ENCODE assay signal across 1 cellular context in the genomic region with DNA sequence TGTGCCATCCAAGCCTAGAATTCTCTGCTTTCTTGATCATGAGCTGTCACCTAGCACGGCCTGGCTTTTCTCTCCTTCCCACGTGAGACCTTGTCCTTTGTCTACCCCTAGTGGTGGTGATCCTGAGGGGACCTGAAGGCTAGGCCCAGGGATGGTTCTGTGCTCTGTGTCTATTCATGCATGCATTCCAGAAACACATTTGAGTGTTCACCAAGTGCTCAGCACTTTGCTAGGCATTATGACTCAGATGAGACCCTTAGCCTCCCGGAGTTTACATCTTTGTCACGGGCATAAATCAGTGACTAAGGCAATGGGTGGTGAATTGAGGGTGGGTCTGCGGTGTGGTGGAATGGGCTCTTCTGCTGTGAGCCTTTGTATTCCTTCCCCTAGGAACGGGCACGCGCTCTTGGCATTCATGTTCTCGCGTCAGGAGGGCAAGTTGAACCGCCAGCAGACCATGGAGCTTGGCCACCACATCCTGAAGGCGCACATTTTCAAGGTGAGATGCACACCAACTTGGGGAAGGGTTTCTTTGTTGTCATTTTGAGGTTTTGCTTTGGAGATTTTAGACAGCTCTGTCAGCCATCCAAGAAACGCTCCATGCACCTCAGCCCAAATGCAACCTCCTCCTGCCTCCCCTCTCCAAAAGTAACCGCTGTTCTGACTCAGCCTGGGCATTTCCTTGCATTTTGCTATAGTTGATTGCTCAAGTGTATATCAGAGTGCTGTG.
TF ChIP-seq lines count a peak whose summit lies in the region.

No MANE protein-coding gene starts in this region.

TF ChIP-seq in HCT116, 20 proteins besides CTCF, POLR2A, EP300 and RAD21 (continued from another document):
- TF ChIP-seq, protein P1, sequence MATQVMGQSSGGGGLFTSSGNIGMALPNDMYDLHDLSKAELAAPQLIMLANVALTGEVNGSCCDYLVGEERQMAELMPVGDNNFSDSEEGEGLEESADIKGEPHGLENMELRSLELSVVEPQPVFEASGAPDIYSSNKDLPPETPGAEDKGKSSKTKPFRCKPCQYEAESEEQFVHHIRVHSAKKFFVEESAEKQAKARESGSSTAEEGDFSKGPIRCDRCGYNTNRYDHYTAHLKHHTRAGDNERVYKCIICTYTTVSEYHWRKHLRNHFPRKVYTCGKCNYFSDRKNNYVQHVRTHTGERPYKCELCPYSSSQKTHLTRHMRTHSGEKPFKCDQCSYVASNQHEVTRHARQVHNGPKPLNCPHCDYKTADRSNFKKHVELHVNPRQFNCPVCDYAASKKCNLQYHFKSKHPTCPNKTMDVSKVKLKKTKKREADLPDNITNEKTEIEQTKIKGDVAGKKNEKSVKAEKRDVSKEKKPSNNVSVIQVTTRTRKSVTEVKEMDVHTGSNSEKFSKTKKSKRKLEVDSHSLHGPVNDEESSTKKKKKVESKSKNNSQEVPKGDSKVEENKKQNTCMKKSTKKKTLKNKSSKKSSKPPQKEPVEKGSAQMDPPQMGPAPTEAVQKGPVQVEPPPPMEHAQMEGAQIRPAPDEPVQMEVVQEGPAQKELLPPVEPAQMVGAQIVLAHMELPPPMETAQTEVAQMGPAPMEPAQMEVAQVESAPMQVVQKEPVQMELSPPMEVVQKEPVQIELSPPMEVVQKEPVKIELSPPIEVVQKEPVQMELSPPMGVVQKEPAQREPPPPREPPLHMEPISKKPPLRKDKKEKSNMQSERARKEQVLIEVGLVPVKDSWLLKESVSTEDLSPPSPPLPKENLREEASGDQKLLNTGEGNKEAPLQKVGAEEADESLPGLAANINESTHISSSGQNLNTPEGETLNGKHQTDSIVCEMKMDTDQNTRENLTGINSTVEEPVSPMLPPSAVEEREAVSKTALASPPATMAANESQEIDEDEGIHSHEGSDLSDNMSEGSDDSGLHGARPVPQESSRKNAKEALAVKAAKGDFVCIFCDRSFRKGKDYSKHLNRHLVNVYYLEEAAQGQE (IDR thresholded peaks at IDR 0.05; ENCODE audit: low read depth): no peak
- TF ChIP-seq YY1 (IDR thresholded peaks at IDR 0.05; ENCODE audit: extremely low read depth, insufficient replicate concordance, low read depth, low read length) (no peak), EGR1 (IDR thresholded peaks at IDR 0.05; ENCODE audit: low read depth) (no peak), JUND (IDR thresholded peaks at IDR 0.05) (no peak), ZFX (IDR thresholded peaks at IDR 0.05) (no peak), ELF1 (IDR thresholded peaks at IDR 0.05; ENCODE audit: borderline replicate concordance, low read depth) (no peak), EZH2phosphoT487 (IDR thresholded peaks at IDR 0.05; ENCODE audit: borderline replicate concordance) (no peak), TCF7L2 (IDR thresholded peaks at IDR 0.05; ENCODE audit: borderline replicate concordance, extremely low read depth, insufficient read depth, insufficient read length) (no peak), CBX3 (IDR thresholded peaks at IDR 0.05; ENCODE audit: low read depth) (no peak), ZNF274 (IDR thresholded peaks at IDR 0.05; ENCODE audit: low read depth, low read length) (no peak)
- TF ChIP-seq, protein P2, sequence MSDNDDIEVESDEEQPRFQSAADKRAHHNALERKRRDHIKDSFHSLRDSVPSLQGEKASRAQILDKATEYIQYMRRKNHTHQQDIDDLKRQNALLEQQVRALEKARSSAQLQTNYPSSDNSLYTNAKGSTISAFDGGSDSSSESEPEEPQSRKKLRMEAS (IDR thresholded peaks at IDR 0.05): no peak
